ENCODE assay signal across 37 cellular contexts in the genomic region with DNA sequence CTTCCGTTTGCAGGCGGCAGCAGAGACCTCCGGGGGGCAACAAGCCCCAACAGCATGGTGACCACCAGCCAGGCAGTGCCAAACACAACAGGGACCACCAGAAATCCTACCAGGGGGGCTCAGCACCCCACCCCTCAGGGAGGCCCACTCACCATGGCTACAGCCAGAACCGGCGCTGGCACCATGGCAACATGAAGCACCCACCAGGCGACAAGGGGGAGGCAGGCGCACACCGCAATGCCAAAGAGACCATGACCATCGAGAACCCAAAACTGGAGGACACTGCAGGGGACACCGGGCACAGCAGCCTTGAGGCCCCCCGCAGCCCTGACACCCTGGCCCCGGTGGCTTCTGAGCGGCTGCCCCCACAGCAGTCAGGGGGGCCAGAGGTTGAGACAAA.
"Had no signal": no experiment of that assay in that cellular context is flagged by ENCODE, and none has a peak within 500 bp of the region (broad histone marks: within the 10 kb centered on the region; RNA-seq: fewer than 3 reads in every experiment).

No MANE protein-coding gene starts in this region.

- FAIRE-seq: bronchial epithelial cell, TTC549 had no signal

- DNase-seq: activated CD4-positive, alpha-beta memory T cell treated with anti-CD3 and anti-CD28 coated beads, Interleukin-2, amount 10 ng/mL, durations not matched to agents 7 days and 5 days; activated CD4-positive, alpha-beta T cell treated with anti-CD3 and anti-CD28 coated beads for 1 hour; activated CD4-positive, alpha-beta T cell treated with anti-CD3 and anti-CD28 coated beads for 36 hours; activated CD4-positive, alpha-beta T cell treated with anti-CD3 and anti-CD28 coated beads for 48 hours; activated CD4-positive, alpha-beta T cell treated with anti-CD3 and anti-CD28 coated beads, Interleukin-2, amount 10 ng/mL, durations not matched to agents 7 days and 5 days; activated CD4-positive, alpha-beta T cell treated with anti-CD3 and anti-CD28 coated beads, Interleukin-2, amount 50 U/mL, for 48 hours; activated CD4-positive, CD25-positive, alpha-beta regulatory T cell; activated CD8-positive, alpha-beta memory T cell treated with anti-CD3 and anti-CD28 coated beads for 24 hours; activated CD8-positive, alpha-beta memory T cell treated with anti-CD3 and anti-CD28 coated beads, Interleukin-2, amount 10 ng/mL, durations not matched to agents 7 days and 5 days; activated CD8-positive, alpha-beta memory T cell treated with anti-CD3 and anti-CD28 coated beads, Interleukin-2, amount 50 U/mL, for 48 hours; activated CD8-positive, alpha-beta T cell treated with anti-CD3 and anti-CD28 coated beads, Interleukin-2, amount 10 ng/mL, durations not matched to agents 7 days and 5 days; activated effector memory CD4-positive, alpha-beta T cell treated with Interleukin-2 at 50 U/mL for 16 hours; activated gamma-delta T cell; activated naive CD4-positive, alpha-beta T cell treated with anti-CD3 and anti-CD28 coated beads, Interleukin-2, amount 10 ng/mL, durations not matched to agents 7 days and 5 days; activated naive CD4-positive, alpha-beta T cell treated with Interleukin-2 at 50 U/mL for 16 hours; activated naive CD8-positive, alpha-beta T cell treated with anti-CD3 and anti-CD28 coated beads, Interleukin-2, amount 10 ng/mL, durations not matched to agents 7 days and 5 days; activated naive CD8-positive, alpha-beta T cell treated with anti-CD3 and anti-CD28 coated beads, Interleukin-2, amount 50 U/mL, for 24 hours; activated T-cell treated with anti-CD3 and anti-CD28 coated beads, Interleukin-2, amount 50 U/mL, for 24 hours; activated T-cell treated with anti-CD3 and anti-CD28 coated beads, Interleukin-2, amount 50 U/mL, for 48 hours; amygdala; anterior cingulate cortex; caudate nucleus; T-cell; T-helper 2 cell; T-helper 9 cell; WERI-Rb-1 had no signal

- H3K27ac ChIP-seq: cardiac muscle cell, WERI-Rb-1 had no signal

- H3K4me3 Mint-ChIP-seq: activated CD4-positive, alpha-beta memory T cell treated with anti-CD3 and anti-CD28 coated beads, Interleukin-2, amount 10 ng/mL, durations not matched to agents 7 days and 5 days; activated CD4-positive, alpha-beta T cell treated with anti-CD3 and anti-CD28 coated beads for 36 hours; activated CD4-positive, alpha-beta T cell treated with anti-CD3 and anti-CD28 coated beads, Interleukin-2, amount 10 ng/mL, durations not matched to agents 7 days and 5 days; activated CD8-positive, alpha-beta memory T cell treated with anti-CD3 and anti-CD28 coated beads, Interleukin-2, amount 10 ng/mL, durations not matched to agents 7 days and 5 days; activated CD8-positive, alpha-beta T cell treated with anti-CD3 and anti-CD28 coated beads, Interleukin-2, amount 10 ng/mL, durations not matched to agents 7 days and 5 days; activated naive CD4-positive, alpha-beta T cell treated with anti-CD3 and anti-CD28 coated beads, Interleukin-2, amount 10 ng/mL, durations not matched to agents 7 days and 5 days; activated naive CD4-positive, alpha-beta T cell treated with anti-CD3 and anti-CD28 coated beads, Interleukin-2, amount 50 U/mL, for 24 hours; activated naive CD8-positive, alpha-beta T cell; activated naive CD8-positive, alpha-beta T cell treated with anti-CD3 and anti-CD28 coated beads, Interleukin-2, amount 10 ng/mL, durations not matched to agents 7 days and 5 days; activated naive CD8-positive, alpha-beta T cell treated with anti-CD3 and anti-CD28 coated beads, Interleukin-2, amount 50 U/mL, for 24 hours; activated T-cell treated with anti-CD3 and anti-CD28 coated beads, Interleukin-2, amount 50 U/mL, for 24 hours; brain; T-cell; T-helper 2 cell treated with Interferon-gamma antibody and Interleukin-4, amounts not matched to agents 5 μg/mL and 100 μg/mL, for 36 hours; WTC11 had no signal

- H3K27me3 Mint-ChIP-seq: activated CD4-positive, alpha-beta memory T cell treated with anti-CD3 and anti-CD28 coated beads, Interleukin-2, amount 10 ng/mL, durations not matched to agents 7 days and 5 days; activated CD4-positive, alpha-beta T cell treated with anti-CD3 and anti-CD28 coated beads for 36 hours; activated CD4-positive, alpha-beta T cell treated with anti-CD3 and anti-CD28 coated beads, Interleukin-2, amount 10 ng/mL, durations not matched to agents 7 days and 5 days; activated CD8-positive, alpha-beta memory T cell treated with anti-CD3 and anti-CD28 coated beads, Interleukin-2, amount 10 ng/mL, durations not matched to agents 7 days and 5 days; activated naive CD4-positive, alpha-beta T cell treated with anti-CD3 and anti-CD28 coated beads, Interleukin-2, amount 50 U/mL, for 24 hours; activated naive CD8-positive, alpha-beta T cell; activated naive CD8-positive, alpha-beta T cell treated with anti-CD3 and anti-CD28 coated beads, Interleukin-2, amount 10 ng/mL, durations not matched to agents 7 days and 5 days; activated naive CD8-positive, alpha-beta T cell treated with anti-CD3 and anti-CD28 coated beads, Interleukin-2, amount 50 U/mL, for 24 hours; activated T-cell treated with anti-CD3 and anti-CD28 coated beads, Interleukin-2, amount 50 U/mL, for 24 hours; brain; T-cell had no signal

- ATAC-seq: activated CD4-positive, alpha-beta T cell treated with anti-CD3 and anti-CD28 coated beads for 36 hours; activated CD4-positive, CD25-positive, alpha-beta regulatory T cell treated with anti-CD3 and anti-CD28 coated beads, Interleukin-2, amount 50 U/mL, for 24 hours; activated CD8-positive, alpha-beta memory T cell treated with anti-CD3 and anti-CD28 coated beads, Interleukin-2, amount 10 ng/mL, durations not matched to agents 7 days and 5 days; activated CD8-positive, alpha-beta T cell treated with anti-CD3 and anti-CD28 coated beads, Interleukin-2, amount 10 ng/mL, durations not matched to agents 7 days and 5 days; activated naive CD8-positive, alpha-beta T cell treated with anti-CD3 and anti-CD28 coated beads, Interleukin-2, amount 50 U/mL, for 24 hours; T-cell; WTC11 had no signal

- H3K36me3 Mint-ChIP-seq: activated CD8-positive, alpha-beta memory T cell treated with anti-CD3 and anti-CD28 coated beads, Interleukin-2, amount 10 ng/mL, durations not matched to agents 7 days and 5 days; activated naive CD4-positive, alpha-beta T cell treated with anti-CD3 and anti-CD28 coated beads, Interleukin-2, amount 10 ng/mL, durations not matched to agents 7 days and 5 days; activated naive CD4-positive, alpha-beta T cell treated with anti-CD3 and anti-CD28 coated beads, Interleukin-2, amount 50 U/mL, for 24 hours; activated naive CD8-positive, alpha-beta T cell; activated naive CD8-positive, alpha-beta T cell treated with anti-CD3 and anti-CD28 coated beads, Interleukin-2, amount 10 ng/mL, durations not matched to agents 7 days and 5 days; T-cell had no signal

- H3K9me3 ChIP-seq: ascending aorta had no signal

- H3K27me3 ChIP-seq: ascending aorta, cardiac muscle cell had no signal

- H3K36me3 ChIP-seq: cardiac muscle cell had no signal

- H3K4me3 ChIP-seq: ascending aorta, cardiac muscle cell had no signal

- H3K4me1 Mint-ChIP-seq: activated CD4-positive, alpha-beta memory T cell treated with anti-CD3 and anti-CD28 coated beads, Interleukin-2, amount 10 ng/mL, durations not matched to agents 7 days and 5 days; activated CD4-positive, alpha-beta T cell treated with anti-CD3 and anti-CD28 coated beads for 36 hours; activated CD4-positive, alpha-beta T cell treated with anti-CD3 and anti-CD28 coated beads, Interleukin-2, amount 10 ng/mL, durations not matched to agents 7 days and 5 days; activated CD8-positive, alpha-beta memory T cell treated with anti-CD3 and anti-CD28 coated beads, Interleukin-2, amount 10 ng/mL, durations not matched to agents 7 days and 5 days; activated naive CD4-positive, alpha-beta T cell treated with anti-CD3 and anti-CD28 coated beads, Interleukin-2, amount 10 ng/mL, durations not matched to agents 7 days and 5 days; activated naive CD4-positive, alpha-beta T cell treated with anti-CD3 and anti-CD28 coated beads, Interleukin-2, amount 50 U/mL, for 24 hours; activated naive CD8-positive, alpha-beta T cell treated with anti-CD3 and anti-CD28 coated beads, Interleukin-2, amount 10 ng/mL, durations not matched to agents 7 days and 5 days; T-cell had no signal

- H3K27ac Mint-ChIP-seq: activated CD4-positive, alpha-beta memory T cell treated with anti-CD3 and anti-CD28 coated beads, Interleukin-2, amount 10 ng/mL, durations not matched to agents 7 days and 5 days; activated CD4-positive, alpha-beta T cell treated with anti-CD3 and anti-CD28 coated beads for 36 hours; activated CD4-positive, alpha-beta T cell treated with anti-CD3 and anti-CD28 coated beads, Interleukin-2, amount 10 ng/mL, durations not matched to agents 7 days and 5 days; activated CD8-positive, alpha-beta memory T cell treated with anti-CD3 and anti-CD28 coated beads, Interleukin-2, amount 10 ng/mL, durations not matched to agents 7 days and 5 days; activated CD8-positive, alpha-beta T cell treated with anti-CD3 and anti-CD28 coated beads, Interleukin-2, amount 10 ng/mL, durations not matched to agents 7 days and 5 days; activated naive CD4-positive, alpha-beta T cell treated with anti-CD3 and anti-CD28 coated beads, Interleukin-2, amount 10 ng/mL, durations not matched to agents 7 days and 5 days; activated naive CD4-positive, alpha-beta T cell treated with anti-CD3 and anti-CD28 coated beads, Interleukin-2, amount 50 U/mL, for 24 hours; activated naive CD8-positive, alpha-beta T cell; activated naive CD8-positive, alpha-beta T cell treated with anti-CD3 and anti-CD28 coated beads, Interleukin-2, amount 10 ng/mL, durations not matched to agents 7 days and 5 days; activated naive CD8-positive, alpha-beta T cell treated with anti-CD3 and anti-CD28 coated beads, Interleukin-2, amount 50 U/mL, for 24 hours; activated T-cell treated with anti-CD3 and anti-CD28 coated beads, Interleukin-2, amount 50 U/mL, for 24 hours; activated T-helper 2 cell treated with anti-CD3 and anti-CD28 coated beads, Interferon-gamma antibody, Interleukin-2, Interleukin-4, amounts not matched to agents 10 μg/mL and 5 μg/mL and 100 μg/mL, durations not matched to agents 14 hours and 24 hours and 36 hours; brain; T-cell; T-helper 2 cell treated with Interferon-gamma antibody and Interleukin-4, amounts not matched to agents 5 μg/mL and 100 μg/mL, for 36 hours; WTC11 had no signal
